In the genomic region with DNA sequence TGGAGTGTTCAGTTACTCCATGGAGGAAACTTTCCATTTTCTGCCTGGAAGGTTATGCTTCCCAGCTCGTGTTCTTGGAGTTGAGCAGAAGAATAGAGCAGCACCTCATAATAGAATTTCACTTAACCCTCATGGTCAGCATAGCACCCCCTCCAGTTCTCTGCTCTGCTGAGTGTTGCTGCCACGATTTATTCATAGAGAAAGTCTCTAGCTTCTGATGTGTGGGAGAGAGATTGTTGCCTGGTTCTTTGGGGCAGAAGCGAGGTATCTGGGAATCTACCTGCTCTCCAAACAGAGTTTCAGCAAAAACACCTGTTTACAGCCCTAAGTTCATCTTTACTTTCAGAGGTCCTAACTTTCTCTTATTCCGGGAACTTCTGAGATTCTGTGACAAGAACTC, we compare ENCODE assay signal across 23 cellular contexts. TPM values are rescaled to one million over a fixed set of nuclear protein-coding genes. Genes with fewer than 3 reads are reported as not detected.
DNase-seq lines count a peak whose midpoint lies in the region; ATAC-seq and TF ChIP-seq lines count a peak whose summit lies in the region.
"Had no signal": no experiment of that assay in that cellular context is flagged by ENCODE, and none has a peak within 500 bp of the region (broad histone marks: within the 10 kb centered on the region; RNA-seq: fewer than 3 reads in every experiment).

No MANE protein-coding gene starts in this region.

- peaks cover 20% of the 10 kb centered on the region for H3K4me1 ChIP-seq in CD8-positive, alpha-beta memory T cell (ENCODE audit: insufficient read depth, low read length)
- H3K4me1 ChIP-seq: adrenal gland, breast epithelium, sigmoid colon had no signal

- in situ Hi-C loops in GM13977 (cut with MboI; ENCODE audit: low pct_unique_long_range_greater_than_20kb, low sequenced_read_pairs, unreplicated experiment): no loop called here

- H3K27me3 ChIP-seq in CD8-positive, alpha-beta memory T cell (ENCODE audit: insufficient read depth, low read length, poor library complexity, severe bottlenecking): no peaks in the 10 kb centered on the region
- H3K27me3 ChIP-seq: adrenal gland, breast epithelium, sigmoid colon had no signal

- TF ChIP-seq CTCF in GM13977 (IDR thresholded peaks at IDR 0.05; ENCODE audit: extremely low read depth, insufficient read depth, missing control alignments): peak; percentile 23

- ATAC-seq in HG02642 (IDR thresholded peaks at IDR 0.05; ENCODE audit: poor library complexity, unreplicated experiment) (peak; percentile 51), esophagus mucosa (no peak), GM18909 (IDR thresholded peaks at IDR 0.05; ENCODE audit: poor library complexity, unreplicated experiment) (no peak)

- no peaks in the 10 kb centered on the region for H3K9me3 Mint-ChIP-seq in CD8-positive, alpha-beta memory T cell
- no peaks in the 10 kb centered on the region for H3K9me3 Mint-ChIP-seq in activated T-helper 1 cell treated with anti-CD3 and anti-CD28 coated beads, Interleukin-12 subunit alpha, Interleukin-12 subunit beta, Interleukin-2, Interleukin-4 antibody, amounts not matched to agents 30 ng/mL and 10 ng/mL and 1 ng/mL, durations not matched to agents 14 hours and 24 hours and 36 hours
- H3K9me3 Mint-ChIP-seq: activated B cell treated with CpG ODN at 0.5 μM for 24 hours, mesothelial cell of epicardium, nephron progenitor cell had no signal

- DNase-seq in CD8-positive, alpha-beta memory T cell: no peak
- DNase-seq in GM13977 (ENCODE audit: low spot score) (peak; percentile 34), dermis blood vessel endothelial cell (no peak), NCI-H1417 treated with DMSO at 0.1 percent for 48 hours (lab: John Stamatoyannopoulos, UW) (no peak)
- no peak for DNase-seq in activated T-helper 1 cell treated with anti-CD3 and anti-CD28 coated beads, Interleukin-12 subunit alpha, Interleukin-12 subunit beta, Interleukin-2, Interleukin-4 antibody, amounts not matched to agents 30 ng/mL and 10 ng/mL and 1 ng/mL, durations not matched to agents 14 hours and 24 hours and 36 hours (ENCODE audit: low spot score)
- DNase-seq: activated B cell treated with CpG ODN at 0.5 μM for 24 hours; activated gamma-delta T cell; adrenal gland; CD4-positive, CD25-positive, alpha-beta regulatory T cell; cortex of kidney; DMS153; head of caudate nucleus; NCI-H510A treated with DMSO at 0.1 percent for 48 hours; nephron progenitor cell; sigmoid colon; SK-N-SH; T-helper 9 cell had no signal

- POLR2A ChIA-PET in CD8-positive, alpha-beta memory T cell (lab: Charles Lee): no interaction called here

- no peaks in the 10 kb centered on the region for H3K36me3 ChIP-seq in CD8-positive, alpha-beta memory T cell (ENCODE audit: insufficient read depth, low read length)
- H3K36me3 ChIP-seq: adrenal gland, breast epithelium, sigmoid colon had no signal

- intact Hi-C loops in activated T-helper 1 cell treated with anti-CD3 and anti-CD28 coated beads, Interleukin-12 subunit alpha, Interleukin-12 subunit beta, Interleukin-2, Interleukin-4 antibody, amounts not matched to agents 30 ng/mL and 10 ng/mL and 1 ng/mL, durations not matched to agents 14 hours and 24 hours and 36 hours (cut with micrococcal nuclease): no loop called here

- H3K4me3 Mint-ChIP-seq in CD8-positive, alpha-beta memory T cell: peak overlapping the region in 3 of 7 donors; percentile 4 to 25 (median 17)
- peak overlapping the region; percentile 40 for H3K4me3 Mint-ChIP-seq in activated T-helper 1 cell treated with anti-CD3 and anti-CD28 coated beads, Interleukin-12 subunit alpha, Interleukin-12 subunit beta, Interleukin-2, Interleukin-4 antibody, amounts not matched to agents 30 ng/mL and 10 ng/mL and 1 ng/mL, durations not matched to agents 14 hours and 24 hours and 36 hours
- H3K4me3 Mint-ChIP-seq: activated B cell treated with CpG ODN at 0.5 μM for 24 hours; CD4-positive, CD25-positive, alpha-beta regulatory T cell; mesothelial cell of epicardium; nephron progenitor cell had no signal

- CTCF ChIA-PET in CD8-positive, alpha-beta memory T cell (lab: Charles Lee): interaction anchor here (1.1 kb wide), 1 partner anchor 122 kb away, joined by 3 read pairs; no protein-coding TSS in a partner anchor

- H3K27ac Mint-ChIP-seq in CD8-positive, alpha-beta memory T cell: peak overlapping the region in 5 of 8 donors; percentile 19 to 49 (median 31)
- peak overlapping the region; percentile 79 for H3K27ac Mint-ChIP-seq in activated T-helper 1 cell treated with anti-CD3 and anti-CD28 coated beads, Interleukin-12 subunit alpha, Interleukin-12 subunit beta, Interleukin-2, Interleukin-4 antibody, amounts not matched to agents 30 ng/mL and 10 ng/mL and 1 ng/mL, durations not matched to agents 14 hours and 24 hours and 36 hours
- H3K27ac Mint-ChIP-seq: activated B cell treated with CpG ODN at 0.5 μM for 24 hours, mesothelial cell of epicardium, nephron progenitor cell had no signal

- H3K27me3 Mint-ChIP-seq in CD8-positive, alpha-beta memory T cell: no peaks in the 10 kb centered on the region
- H3K27me3 Mint-ChIP-seq in activated T-helper 1 cell treated with anti-CD3 and anti-CD28 coated beads, Interleukin-12 subunit alpha, Interleukin-12 subunit beta, Interleukin-2, Interleukin-4 antibody, amounts not matched to agents 30 ng/mL and 10 ng/mL and 1 ng/mL, durations not matched to agents 14 hours and 24 hours and 36 hours (ENCODE audit: insufficient read depth): no peaks in the 10 kb centered on the region
- H3K27me3 Mint-ChIP-seq: CD4-positive, CD25-positive, alpha-beta regulatory T cell had no signal

- no peak overlapping the region for H3K4me3 ChIP-seq in CD8-positive, alpha-beta memory T cell (ENCODE audit: low read length)
- H3K4me3 ChIP-seq: adrenal gland, breast epithelium, sigmoid colon had no signal

- H3K9me3 ChIP-seq in CD8-positive, alpha-beta memory T cell (ENCODE audit: low read length): no peaks in the 10 kb centered on the region
- H3K9me3 ChIP-seq: adrenal gland, breast epithelium, sigmoid colon, SK-N-SH had no signal

- peaks cover 46 to 60% (median 54%) of the 10 kb centered on the region in 3 donors for H3K4me1 Mint-ChIP-seq in CD8-positive, alpha-beta memory T cell
- peaks cover 72% of the 10 kb centered on the region for H3K4me1 Mint-ChIP-seq in activated T-helper 1 cell treated with anti-CD3 and anti-CD28 coated beads, Interleukin-12 subunit alpha, Interleukin-12 subunit beta, Interleukin-2, Interleukin-4 antibody, amounts not matched to agents 30 ng/mL and 10 ng/mL and 1 ng/mL, durations not matched to agents 14 hours and 24 hours and 36 hours (ENCODE audit: low read depth)
- H3K4me1 Mint-ChIP-seq: activated B cell treated with CpG ODN at 0.5 μM for 24 hours had no signal

- H3K36me3 Mint-ChIP-seq in CD8-positive, alpha-beta memory T cell: peaks cover 0 to 9% (median 6%) of the 10 kb centered on the region in 3 donors
- H3K36me3 Mint-ChIP-seq in activated T-helper 1 cell treated with anti-CD3 and anti-CD28 coated beads, Interleukin-12 subunit alpha, Interleukin-12 subunit beta, Interleukin-2, Interleukin-4 antibody, amounts not matched to agents 30 ng/mL and 10 ng/mL and 1 ng/mL, durations not matched to agents 14 hours and 24 hours and 36 hours (ENCODE audit: low read depth): peaks cover 14% of the 10 kb centered on the region
- H3K36me3 Mint-ChIP-seq: CD4-positive, CD25-positive, alpha-beta regulatory T cell; mesothelial cell of epicardium had no signal

- no peak overlapping the region for H3K27ac ChIP-seq in CD8-positive, alpha-beta memory T cell (ENCODE audit: low read depth, low read length)
- H3K27ac ChIP-seq: adrenal gland, breast epithelium, RWPE1, sigmoid colon had no signal

RNA-seq across cellular contexts. Expression of gene DTHD1, which starts 3.9 kb away (rescaled TPM):
- total RNA-seq in CD8-positive, alpha-beta memory T cell: 1 to 10 TPM; 3.3 to 3.5 TPM
- polyA plus RNA-seq in CD8-positive, alpha-beta memory T cell: 5.9 TPM
- total RNA-seq in activated T-helper 1 cell treated with anti-CD3 and anti-CD28 coated beads, Interleukin-12 subunit alpha, Interleukin-12 subunit beta, Interleukin-2, Interleukin-4 antibody, amounts not matched to agents 30 ng/mL and 10 ng/mL and 1 ng/mL, durations not matched to agents 14 hours and 24 hours and 36 hours: 0.86 and 1.0 TPM in 2 replicates
- not detected in 2 replicates for total RNA-seq in dermis blood vessel endothelial cell
- total RNA-seq in esophagus mucosa: 0.08 TPM
- total RNA-seq: activated B cell treated with CpG ODN at 0.5 μM for 24 hours, mesothelial cell of epicardium had no signal
- polyA plus RNA-seq: SK-N-SH had no signal

RNA-seq across cellular contexts. Expression of gene ARAP2, which starts 33.2 kb away (rescaled TPM):
- total RNA-seq in CD8-positive, alpha-beta memory T cell: 10 to 100 TPM; 49.7 to 49.9 TPM
- polyA plus RNA-seq in CD8-positive, alpha-beta memory T cell: 44.2 TPM
- total RNA-seq in activated T-helper 1 cell treated with anti-CD3 and anti-CD28 coated beads, Interleukin-12 subunit alpha, Interleukin-12 subunit beta, Interleukin-2, Interleukin-4 antibody, amounts not matched to agents 30 ng/mL and 10 ng/mL and 1 ng/mL, durations not matched to agents 14 hours and 24 hours and 36 hours: 40.1 and 54.9 TPM in 2 replicates
- total RNA-seq in dermis blood vessel endothelial cell: 0.23 and 1.9 TPM in 2 replicates
- total RNA-seq in esophagus mucosa: 28.5 TPM
- polyA plus RNA-seq: SK-N-SH had no signal

Comparison
In these comparisons a context has a peak if more than half of its experiments do, and no peak if none do; other contexts are left out.
1. RNA of gene ARAP2, which starts 33.2 kb away (total RNA-seq): 49.7 to 49.9 TPM in CD8-positive, alpha-beta memory T cell, 40.1 to 54.9 TPM in activated T-helper 1 cell treated with anti-CD3 and anti-CD28 coated beads, Interleukin-12 subunit alpha, Interleukin-12 subunit beta, Interleukin-2, Interleukin-4 antibody, amounts not matched to agents 30 ng/mL and 10 ng/mL and 1 ng/mL, durations not matched to agents 14 hours and 24 hours and 36 hours and 28.5 TPM in esophagus mucosa (single experiment); 0.23 to 1.9 TPM in dermis blood vessel endothelial cell; every median in the first group is over 10 times any median in the second.